ENCODE assay signal across 23 cellular contexts in genomic region chr3:162139841-162140240, GRCh38.
"Had no signal": no experiment of that assay in that cellular context is flagged by ENCODE, and none has a peak within 500 bp of the region (broad histone marks: within the 10 kb centered on the region; RNA-seq: fewer than 3 reads in every experiment).

No MANE protein-coding gene starts in this region.

- H3K4me1 Mint-ChIP-seq: immature natural killer cell; naive B cell; neural crest cell; stimulated activated effector memory CD8-positive, alpha-beta T cell treated with anti-CD3 and anti-CD28 coated beads, Interleukin-12 subunit alpha, Interleukin-12 subunit beta, amount 100 ng/mL, for 72 hours had no signal

- H3K27ac ChIP-seq: coronary artery, parathyroid adenoma, right lobe of liver, stomach, thyroid gland had no signal

- H3K79me2 ChIP-seq: parathyroid adenoma had no signal

- H3K27me3 ChIP-seq: right lobe of liver, stomach, thyroid gland had no signal

- H3K4me3 Mint-ChIP-seq: immature natural killer cell; mesothelial cell of epicardium; naive B cell; natural killer cell treated with Interleukin-12 subunit alpha and Interleukin-12 subunit beta and Interleukin-15 and Interleukin-18, amount 100 ng/mL, for 72 hours; neural crest cell; stimulated activated effector memory CD8-positive, alpha-beta T cell treated with anti-CD3 and anti-CD28 coated beads, Interleukin-12 subunit alpha, Interleukin-12 subunit beta, amount 100 ng/mL, for 72 hours; type B pancreatic cell had no signal

- H3K9ac ChIP-seq: parathyroid adenoma had no signal

- H3K9me3 Mint-ChIP-seq: mesothelial cell of epicardium, neural crest cell, type B pancreatic cell had no signal

- H3K9me3 ChIP-seq: mucosa of descending colon, right lobe of liver, stomach, thyroid gland had no signal

- H3K36me3 Mint-ChIP-seq: immature natural killer cell; mesothelial cell of epicardium; naive B cell; natural killer cell treated with Interleukin-12 subunit alpha and Interleukin-12 subunit beta and Interleukin-15 and Interleukin-18, amount 100 ng/mL, for 72 hours; stimulated activated effector memory CD8-positive, alpha-beta T cell treated with anti-CD3 and anti-CD28 coated beads, Interleukin-12 subunit alpha, Interleukin-12 subunit beta, amount 100 ng/mL, for 72 hours; type B pancreatic cell had no signal

- H3K36me3 ChIP-seq: right lobe of liver, stomach, thyroid gland had no signal

- H3K27me3 Mint-ChIP-seq: naive B cell; natural killer cell treated with Interleukin-12 subunit alpha and Interleukin-12 subunit beta and Interleukin-15 and Interleukin-18, amount 100 ng/mL, for 72 hours; progenitor cell of endocrine pancreas; type B pancreatic cell had no signal

- H3K27ac Mint-ChIP-seq: immature natural killer cell; mesothelial cell of epicardium; naive B cell; natural killer cell treated with Interleukin-12 subunit alpha and Interleukin-12 subunit beta and Interleukin-15 and Interleukin-18, amount 100 ng/mL, for 72 hours; progenitor cell of endocrine pancreas; stimulated activated effector memory CD8-positive, alpha-beta T cell treated with anti-CD3 and anti-CD28 coated beads, Interleukin-12 subunit alpha, Interleukin-12 subunit beta, amount 100 ng/mL, for 72 hours; type B pancreatic cell had no signal

- H3K4me1 ChIP-seq: parathyroid adenoma, right lobe of liver, stomach, thyroid gland had no signal

- H2AFZ ChIP-seq: parathyroid adenoma had no signal

- H3K4me3 ChIP-seq: coronary artery, lung, mucosa of descending colon, right lobe of liver, stomach, thyroid gland had no signal

- DNase-seq: dermis blood vessel endothelial cell; effector memory CD4-positive, alpha-beta T cell; foreskin melanocyte; hypothalamus; immature natural killer cell; mesenchymal stem cell; mucosa of descending colon; naive B cell; right lobe of liver; stimulated activated CD4-positive, alpha-beta T cell treated with anti-CD3 and anti-CD28 coated beads, Interleukin-2, amount 100 ng/mL, for 24 hours; stimulated activated CD4-positive, alpha-beta T cell treated with anti-CD3 and anti-CD28 coated beads, Interleukin-4, amount 100 ng/mL, for 24 hours; stimulated activated naive CD4-positive, alpha-beta T cell treated with Interleukin-2 at 50 U/mL for 16 hours; stomach; thyroid gland had no signal
